13 cellular contexts compared by ENCODE assay signal in the genomic region with DNA sequence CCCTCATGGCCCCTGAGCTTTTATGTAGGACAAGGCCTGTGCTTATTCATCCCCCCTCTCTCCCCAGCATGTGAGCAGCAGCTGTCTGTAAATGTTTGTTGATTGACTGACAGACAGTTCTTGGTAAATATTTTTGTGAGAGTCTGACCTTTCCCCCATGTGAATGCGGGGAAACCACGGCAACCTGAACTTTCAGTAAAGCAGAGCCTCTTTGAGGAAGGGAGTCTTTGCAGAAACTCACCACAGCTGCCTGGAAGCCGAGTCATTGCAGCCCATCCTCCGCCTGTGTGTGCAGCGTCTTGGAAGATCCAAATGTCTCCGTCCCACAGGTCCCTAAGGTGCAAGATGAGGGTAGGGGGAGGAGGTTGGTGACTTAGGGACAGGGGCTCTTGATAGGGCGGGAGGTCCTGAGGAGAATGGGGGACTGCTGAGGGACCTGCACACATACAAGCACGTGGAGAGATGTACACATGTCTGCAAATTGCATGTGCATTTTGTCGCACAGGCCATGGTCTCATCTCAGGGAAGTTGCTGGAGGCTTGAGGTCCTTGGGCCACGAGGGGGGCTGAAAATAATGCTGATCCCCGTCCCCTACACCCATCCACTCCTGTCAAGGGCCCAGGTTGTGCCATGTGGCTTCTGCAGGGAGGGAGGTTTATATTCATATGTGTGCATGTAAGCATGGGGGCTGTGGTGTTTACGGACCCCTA. TPM values are rescaled to one million over a fixed set of nuclear protein-coding genes. Genes with fewer than 3 reads are reported as not detected.
DNase-seq lines count a peak whose midpoint lies in the region; ATAC-seq and TF ChIP-seq lines count a peak whose summit lies in the region.
"Had no signal": no experiment of that assay in that cellular context is flagged by ENCODE, and none has a peak within 500 bp of the region (broad histone marks: within the 10 kb centered on the region; RNA-seq: fewer than 3 reads in every experiment).

No MANE protein-coding gene starts in this region.

- no peaks in the 10 kb centered on the region for H3K36me3 ChIP-seq in thymus (ENCODE audit: control insufficient read depth, insufficient read depth)
- H3K36me3 ChIP-seq: tibial artery had no signal

- H3K4me1 Mint-ChIP-seq in natural killer cell treated with Interleukin-12 subunit alpha and Interleukin-12 subunit beta and Interleukin-15 and Interleukin-18, amount 100 ng/mL, for 72 hours (ENCODE audit: low read depth in 2 of 2): peaks cover 43 to 51% of the 10 kb centered on the region in 2 donors
- peaks cover 14 to 18% of the 10 kb centered on the region in 2 donors for H3K4me1 Mint-ChIP-seq in natural killer cell
- peaks cover 28% of the 10 kb centered on the region for H3K4me1 Mint-ChIP-seq in T-helper 2 cell treated with Interferon-gamma antibody and Interleukin-4, amounts not matched to agents 5 μg/mL and 100 μg/mL, for 36 hours (ENCODE audit: low read depth)

- peak overlapping the region; percentile 31 for H3K27ac ChIP-seq in thymus (ENCODE audit: low read depth)
- H3K27ac ChIP-seq: tibial artery had no signal

- 73% methylated on average over 12 of the region's 12 CpGs for WGBS in thymus

- peaks cover 19% of the 10 kb centered on the region for H3K4me1 ChIP-seq in thymus (ENCODE audit: control insufficient read depth, insufficient read depth, low read length)

- H3K36me3 Mint-ChIP-seq in natural killer cell treated with Interleukin-12 subunit alpha and Interleukin-12 subunit beta and Interleukin-15 and Interleukin-18, amount 100 ng/mL, for 72 hours: peaks cover 3% of the 10 kb centered on the region
- peaks cover 2% of the 10 kb centered on the region for H3K36me3 Mint-ChIP-seq in natural killer cell
- H3K36me3 Mint-ChIP-seq in T-helper 2 cell treated with Interferon-gamma antibody and Interleukin-4, amounts not matched to agents 5 μg/mL and 100 μg/mL, for 36 hours (ENCODE audit: low read depth): peaks cover 5% of the 10 kb centered on the region

- peak; percentile 66 for DNase-seq in natural killer cell treated with Interleukin-12 subunit alpha and Interleukin-12 subunit beta and Interleukin-15 and Interleukin-18, amount 100 ng/mL, for 72 hours (ENCODE audit: low spot score)
- DNase-seq in natural killer cell (no peak), choroid plexus epithelial cell (ENCODE audit: low read depth) (peak; percentile 50), NCI-H2081 treated with DMSO at 0.1 percent for 48 hours (lab: John Stamatoyannopoulos, UW) (no peak), NCI-H82 treated with DMSO at 0.1 percent for 48 hours (lab: John Stamatoyannopoulos, UW; ENCODE audit: unreplicated experiment) (no peak)
- no peak for DNase-seq in T-helper 2 cell treated with Interferon-gamma antibody and Interleukin-4, amounts not matched to agents 5 μg/mL and 100 μg/mL, for 36 hours (ENCODE audit: low spot score)
- DNase-seq: AML-193; effector CD8-positive, alpha-beta T cell; NCI-H226 had no signal

- H3K27ac Mint-ChIP-seq in natural killer cell treated with Interleukin-12 subunit alpha and Interleukin-12 subunit beta and Interleukin-15 and Interleukin-18, amount 100 ng/mL, for 72 hours: peak overlapping the region; percentile 89 to 92
- H3K27ac Mint-ChIP-seq in natural killer cell: no peak overlapping the region
- H3K27ac Mint-ChIP-seq in T-helper 2 cell treated with Interferon-gamma antibody and Interleukin-4, amounts not matched to agents 5 μg/mL and 100 μg/mL, for 36 hours: peak overlapping the region; percentile 17

- H3K27me3 ChIP-seq in thymus (ENCODE audit: control insufficient read depth, insufficient read depth): no peaks in the 10 kb centered on the region

- H3K4me3 Mint-ChIP-seq in natural killer cell treated with Interleukin-12 subunit alpha and Interleukin-12 subunit beta and Interleukin-15 and Interleukin-18, amount 100 ng/mL, for 72 hours: peak overlapping the region; percentile 73
- H3K4me3 Mint-ChIP-seq in natural killer cell: no peak overlapping the region
- H3K4me3 Mint-ChIP-seq in T-helper 2 cell treated with Interferon-gamma antibody and Interleukin-4, amounts not matched to agents 5 μg/mL and 100 μg/mL, for 36 hours: peak overlapping the region; percentile 28

- H3K4me3 ChIP-seq in choroid plexus epithelial cell (ENCODE audit: low read depth, low read length) (no peak overlapping the region), thymus (ENCODE audit: low read length) (no peak overlapping the region)
- H3K4me3 ChIP-seq: lung, tibial artery had no signal

- no peaks in the 10 kb centered on the region for H3K9me3 ChIP-seq in thymus (ENCODE audit: control insufficient read depth)

- TF ChIP-seq CTCF in natural killer cell (IDR thresholded peaks at IDR 0.05): no peak
- TF ChIP-seq CTCF in choroid plexus epithelial cell (conservative IDR thresholded peaks at IDR 0.05; ENCODE audit: low read depth, low read length): no peak

- intact Hi-C loops in natural killer cell (cut with micrococcal nuclease): no loop called here

- H3K9me3 Mint-ChIP-seq in natural killer cell treated with Interleukin-12 subunit alpha and Interleukin-12 subunit beta and Interleukin-15 and Interleukin-18, amount 100 ng/mL, for 72 hours: peaks cover 5% of the 10 kb centered on the region
- H3K9me3 Mint-ChIP-seq in natural killer cell: peaks cover under 1 to 1% of the 10 kb centered on the region in 2 donors
- H3K9me3 Mint-ChIP-seq in T-helper 2 cell treated with Interferon-gamma antibody and Interleukin-4, amounts not matched to agents 5 μg/mL and 100 μg/mL, for 36 hours: peaks cover 6% of the 10 kb centered on the region

- peak; percentile 35 to 46 for ATAC-seq in natural killer cell treated with Interleukin-12 subunit alpha and Interleukin-12 subunit beta and Interleukin-15 and Interleukin-18, amount 100 ng/mL, for 72 hours
- no peak for ATAC-seq in natural killer cell
- no peak for ATAC-seq in GM19395 (IDR thresholded peaks at IDR 0.05; ENCODE audit: unreplicated experiment)

- H3K27me3 Mint-ChIP-seq in natural killer cell treated with Interleukin-12 subunit alpha and Interleukin-12 subunit beta and Interleukin-15 and Interleukin-18, amount 100 ng/mL, for 72 hours: peaks cover 0 to 3% of the 10 kb centered on the region in 2 donors
- peaks cover 0 to under 1% of the 10 kb centered on the region in 2 donors for H3K27me3 Mint-ChIP-seq in natural killer cell (ENCODE audit: low read depth in 2 of 2)
- H3K27me3 Mint-ChIP-seq in T-helper 2 cell treated with Interferon-gamma antibody and Interleukin-4, amounts not matched to agents 5 μg/mL and 100 μg/mL, for 36 hours (ENCODE audit: low read depth): no peaks in the 10 kb centered on the region

RNA-seq across cellular contexts. Expression of gene IL21R, which starts 22.9 kb away (rescaled TPM):
- 10 to 100 TPM; 58.3 to 64.4 TPM for total RNA-seq in natural killer cell treated with Interleukin-12 subunit alpha and Interleukin-12 subunit beta and Interleukin-15 and Interleukin-18, amount 100 ng/mL, for 72 hours
- 10 to 100 TPM; 24.3 to 45.7 (median 26.5) TPM for total RNA-seq in natural killer cell
- polyA plus RNA-seq in thymus: 12.8 TPM

Comparison
In these comparisons a context has a peak if more than half of its experiments do, and no peak if none do; other contexts are left out.
1. ATAC-seq: peak in natural killer cell treated with Interleukin-12 subunit alpha and Interleukin-12 subunit beta and Interleukin-15 and Interleukin-18, amount 100 ng/mL, for 72 hours (2 of 2); none in natural killer cell (0 of 3) and GM19395 (single experiment).
2. DNase-seq: peak in natural killer cell treated with Interleukin-12 subunit alpha and Interleukin-12 subunit beta and Interleukin-15 and Interleukin-18, amount 100 ng/mL, for 72 hours (single experiment) and choroid plexus epithelial cell (single experiment); none in natural killer cell (single experiment), T-helper 2 cell treated with Interferon-gamma antibody and Interleukin-4, amounts not matched to agents 5 μg/mL and 100 μg/mL, for 36 hours (single experiment), NCI-H2081 treated with DMSO at 0.1 percent for 48 hours (single experiment) and NCI-H82 treated with DMSO at 0.1 percent for 48 hours (single experiment).
3. H3K27ac Mint-ChIP-seq: peak in natural killer cell treated with Interleukin-12 subunit alpha and Interleukin-12 subunit beta and Interleukin-15 and Interleukin-18, amount 100 ng/mL, for 72 hours (2 of 2) and T-helper 2 cell treated with Interferon-gamma antibody and Interleukin-4, amounts not matched to agents 5 μg/mL and 100 μg/mL, for 36 hours (single experiment); none in natural killer cell (0 of 2).